Comparison of ENCODE assay signal across 29 cellular contexts in genomic region chr2:76174505-76174904, GRCh38.
"Had no signal": no experiment of that assay in that cellular context is flagged by ENCODE, and none has a peak within 500 bp of the region (broad histone marks: within the 10 kb centered on the region; RNA-seq: fewer than 3 reads in every experiment).

No MANE protein-coding gene starts in this region.

- H3K36me3 ChIP-seq: colonic mucosa, esophagus muscularis mucosa, esophagus squamous epithelium, gastrocnemius medialis, gastroesophageal sphincter, heart left ventricle, heart right ventricle had no signal

- H3K27me3 Mint-ChIP-seq: dendritic cell treated with granulocyte-macrophage colony-stimulating factor and Interleukin-4, amounts not matched to agents 40 ng/mL and 50 ng/mL, for 4 days; effector memory CD8-positive, alpha-beta T cell had no signal

- H3K27ac Mint-ChIP-seq: dendritic cell treated with granulocyte-macrophage colony-stimulating factor and Interleukin-4, amounts not matched to agents 40 ng/mL and 50 ng/mL, for 4 days; effector memory CD8-positive, alpha-beta T cell; endodermal cell had no signal

- H3K27ac ChIP-seq: colonic mucosa, coronary artery, dorsolateral prefrontal cortex, epithelial cell of prostate, esophagus muscularis mucosa, esophagus squamous epithelium, foreskin keratinocyte, gastrocnemius medialis, gastroesophageal sphincter, heart left ventricle, heart right ventricle had no signal

- H3K27me3 ChIP-seq: colonic mucosa, dorsolateral prefrontal cortex, esophagus muscularis mucosa, esophagus squamous epithelium, foreskin keratinocyte, gastrocnemius medialis, gastroesophageal sphincter, heart left ventricle, heart right ventricle had no signal

- H3K9me3 ChIP-seq: colonic mucosa, gastrocnemius medialis had no signal

- H3K4me3 ChIP-seq: colonic mucosa, coronary artery, dorsolateral prefrontal cortex, esophagus muscularis mucosa, esophagus squamous epithelium, gastrocnemius medialis, gastroesophageal sphincter, heart left ventricle, heart right ventricle had no signal

- H3K4me3 Mint-ChIP-seq: dendritic cell treated with granulocyte-macrophage colony-stimulating factor and Interleukin-4, amounts not matched to agents 40 ng/mL and 50 ng/mL, for 4 days; effector memory CD8-positive, alpha-beta T cell; endodermal cell had no signal

- ATAC-seq: effector memory CD8-positive, alpha-beta T cell; esophagus mucosa; foreskin keratinocyte; gastrocnemius medialis; gastroesophageal sphincter; heart left ventricle; heart right ventricle had no signal

- FAIRE-seq: colon, endometrium, endothelial cell of umbilical vein, frontal cortex had no signal

- DNase-seq: colonic mucosa; cortex of kidney; dermis blood vessel endothelial cell; dorsolateral prefrontal cortex; effector CD4-positive, alpha-beta T cell; effector CD8-positive, alpha-beta T cell; effector memory CD4-positive, alpha-beta T cell; effector memory CD8-positive, alpha-beta T cell; endodermal cell; erythroblast; esophagus squamous epithelium; foreskin fibroblast; foreskin keratinocyte; foreskin melanocyte; gastrocnemius medialis; glutamatergic neuron; head of caudate nucleus; heart left ventricle; heart right ventricle had no signal

- H3K4me1 ChIP-seq: colonic mucosa, esophagus muscularis mucosa, esophagus squamous epithelium, foreskin keratinocyte, gastrocnemius medialis, gastroesophageal sphincter, heart left ventricle, heart right ventricle had no signal
